Comparison of ENCODE assay signal across 1 cellular context in genomic region chr3:160331127-160331937, GRCh38.
TF ChIP-seq lines count a peak whose summit lies in the region.

No MANE protein-coding gene starts in this region.

TF ChIP-seq in K562, 482 proteins besides CTCF, POLR2A, EP300 and RAD21 (continued from another document):
- TF ChIP-seq ZNF395 (CRISPR knock-in tag; IDR thresholded peaks at IDR 0.05): peak; percentile 72; the same call in 1 of the 2 replicates
- TF ChIP-seq TCF3 (CRISPR knock-in tag; IDR thresholded peaks at IDR 0.05): peak; percentile 49
- peak; percentile 47 for TF ChIP-seq SMAD4 (CRISPR knock-in tag; conservative IDR thresholded peaks at IDR 0.05)
- TF ChIP-seq ZNF644 (tag; IDR thresholded peaks at IDR 0.05; ENCODE audit: low read depth): peak; percentile 86
- peak; percentile 90 for TF ChIP-seq JUND (IDR thresholded peaks at IDR 0.05; ENCODE audit: borderline replicate concordance, low read depth, low read length)
- TF ChIP-seq JUND (tag; IDR thresholded peaks at IDR 0.05; ENCODE audit: borderline replicate concordance, low read depth, low read length): peak; percentile 73; the same call in 1 of the 3 replicates
- peak; percentile 61; the same call in 1 of the 2 replicates for TF ChIP-seq CTBP1 (IDR thresholded peaks at IDR 0.05; ENCODE audit: borderline replicate concordance)
- 0 out of 2 replicates have a peak, but pooled peaks have one; percentile 8 for TF ChIP-seq RBFOX2 (IDR thresholded peaks at IDR 0.05; ENCODE audit: low read depth, low read length)
- peak; percentile 47 to 79; a peak in 3 of 4 replicates for TF ChIP-seq TRIM24 (IDR thresholded peaks at IDR 0.05)
- 0 out of 2 replicates have a peak, but pooled peaks have one; percentile 63 for TF ChIP-seq GTF2A2 (tag; IDR thresholded peaks at IDR 0.05)
- TF ChIP-seq CEBPG (CRISPR knock-in tag; IDR thresholded peaks at IDR 0.05): peak; percentile 83
- TF ChIP-seq CEBPG (tag; conservative IDR thresholded peaks at IDR 0.05 in 1 of 2, IDR thresholded peaks at IDR 0.05 in 1 of 2): peak; percentile 94 to 98
- peak in 1 of 2 experiments; percentile 72; a peak in 2 of 4 replicates for TF ChIP-seq FOXA3 (CRISPR knock-in tag; conservative IDR thresholded peaks at IDR 0.05 in 1 of 2, IDR thresholded peaks at IDR 0.05 in 1 of 2)
- TF ChIP-seq SUPT5H (IDR thresholded peaks at IDR 0.05): no peak
- TF ChIP-seq NBN (IDR thresholded peaks at IDR 0.05; ENCODE audit: low read depth): peak; percentile 4; the same call in 1 of the 2 replicates
- TF ChIP-seq SMARCE1 (IDR thresholded peaks at IDR 0.05): peak; percentile 78; the same call in 1 of the 2 replicates
- TF ChIP-seq ZNF12 (CRISPR knock-in tag; IDR thresholded peaks at IDR 0.05): no peak
- TF ChIP-seq POLR2H (tag; IDR thresholded peaks at IDR 0.05; ENCODE audit: low read depth): peak; percentile 66
- 0 out of 2 replicates have a peak, but pooled peaks have one; percentile 14 for TF ChIP-seq ZEB2 (IDR thresholded peaks at IDR 0.05)
- peak; percentile 72 for TF ChIP-seq DDX20 (tag; IDR thresholded peaks at IDR 0.05; ENCODE audit: low read depth)
- TF ChIP-seq ATF7 (IDR thresholded peaks at IDR 0.05): peak; percentile 78
- peak; percentile 16; the same call in 1 of the 2 replicates for TF ChIP-seq TAF7 (tag; IDR thresholded peaks at IDR 0.05)
- peak; percentile 97 for TF ChIP-seq SOX6 (IDR thresholded peaks at IDR 0.05)
- TF ChIP-seq ZKSCAN8 (CRISPR knock-in tag; IDR thresholded peaks at IDR 0.05): 0 out of 2 replicates have a peak, but pooled peaks have one; percentile 13
- peak; percentile 91 for TF ChIP-seq ATF4 (CRISPR knock-in tag; IDR thresholded peaks at IDR 0.05)
- TF ChIP-seq NFE2 (IDR thresholded peaks at IDR 0.05; ENCODE audit: low read depth): no peak
- TF ChIP-seq PBX2 (CRISPR knock-in tag; IDR thresholded peaks at IDR 0.05; ENCODE audit: low read depth): no peak
- peak; percentile 86 for TF ChIP-seq PBX2 (tag; conservative IDR thresholded peaks at IDR 0.05; ENCODE audit: low read depth)
- TF ChIP-seq SMAD3 (CRISPR knock-in tag; conservative IDR thresholded peaks at IDR 0.05): 0 out of 2 replicates have a peak, but pooled peaks have one; percentile 2
- TF ChIP-seq ZNF584 (CRISPR knock-in tag; IDR thresholded peaks at IDR 0.05; ENCODE audit: low read depth): peak; percentile 53
- TF ChIP-seq DMBX1 (CRISPR knock-in tag; IDR thresholded peaks at IDR 0.05; ENCODE audit: borderline replicate concordance): peak; percentile 78; the same call in 1 of the 2 replicates
- peak; percentile 17; the same call in 1 of the 2 replicates for TF ChIP-seq CXXC5 (CRISPR knock-in tag; IDR thresholded peaks at IDR 0.05)
- TF ChIP-seq, protein P1, sequence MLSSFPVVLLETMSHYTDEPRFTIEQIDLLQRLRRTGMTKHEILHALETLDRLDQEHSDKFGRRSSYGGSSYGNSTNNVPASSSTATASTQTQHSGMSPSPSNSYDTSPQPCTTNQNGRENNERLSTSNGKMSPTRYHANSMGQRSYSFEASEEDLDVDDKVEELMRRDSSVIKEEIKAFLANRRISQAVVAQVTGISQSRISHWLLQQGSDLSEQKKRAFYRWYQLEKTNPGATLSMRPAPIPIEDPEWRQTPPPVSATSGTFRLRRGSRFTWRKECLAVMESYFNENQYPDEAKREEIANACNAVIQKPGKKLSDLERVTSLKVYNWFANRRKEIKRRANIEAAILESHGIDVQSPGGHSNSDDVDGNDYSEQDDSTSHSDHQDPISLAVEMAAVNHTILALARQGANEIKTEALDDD (IDR thresholded peaks at IDR 0.05): peak; percentile 96
- TF ChIP-seq, protein P2, sequence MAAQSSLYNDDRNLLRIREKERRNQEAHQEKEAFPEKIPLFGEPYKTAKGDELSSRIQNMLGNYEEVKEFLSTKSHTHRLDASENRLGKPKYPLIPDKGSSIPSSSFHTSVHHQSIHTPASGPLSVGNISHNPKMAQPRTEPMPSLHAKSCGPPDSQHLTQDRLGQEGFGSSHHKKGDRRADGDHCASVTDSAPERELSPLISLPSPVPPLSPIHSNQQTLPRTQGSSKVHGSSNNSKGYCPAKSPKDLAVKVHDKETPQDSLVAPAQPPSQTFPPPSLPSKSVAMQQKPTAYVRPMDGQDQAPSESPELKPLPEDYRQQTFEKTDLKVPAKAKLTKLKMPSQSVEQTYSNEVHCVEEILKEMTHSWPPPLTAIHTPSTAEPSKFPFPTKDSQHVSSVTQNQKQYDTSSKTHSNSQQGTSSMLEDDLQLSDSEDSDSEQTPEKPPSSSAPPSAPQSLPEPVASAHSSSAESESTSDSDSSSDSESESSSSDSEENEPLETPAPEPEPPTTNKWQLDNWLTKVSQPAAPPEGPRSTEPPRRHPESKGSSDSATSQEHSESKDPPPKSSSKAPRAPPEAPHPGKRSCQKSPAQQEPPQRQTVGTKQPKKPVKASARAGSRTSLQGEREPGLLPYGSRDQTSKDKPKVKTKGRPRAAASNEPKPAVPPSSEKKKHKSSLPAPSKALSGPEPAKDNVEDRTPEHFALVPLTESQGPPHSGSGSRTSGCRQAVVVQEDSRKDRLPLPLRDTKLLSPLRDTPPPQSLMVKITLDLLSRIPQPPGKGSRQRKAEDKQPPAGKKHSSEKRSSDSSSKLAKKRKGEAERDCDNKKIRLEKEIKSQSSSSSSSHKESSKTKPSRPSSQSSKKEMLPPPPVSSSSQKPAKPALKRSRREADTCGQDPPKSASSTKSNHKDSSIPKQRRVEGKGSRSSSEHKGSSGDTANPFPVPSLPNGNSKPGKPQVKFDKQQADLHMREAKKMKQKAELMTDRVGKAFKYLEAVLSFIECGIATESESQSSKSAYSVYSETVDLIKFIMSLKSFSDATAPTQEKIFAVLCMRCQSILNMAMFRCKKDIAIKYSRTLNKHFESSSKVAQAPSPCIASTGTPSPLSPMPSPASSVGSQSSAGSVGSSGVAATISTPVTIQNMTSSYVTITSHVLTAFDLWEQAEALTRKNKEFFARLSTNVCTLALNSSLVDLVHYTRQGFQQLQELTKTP (IDR thresholded peaks at IDR 0.05; ENCODE audit: low read depth in 1 of 2, partially characterized antibody in 2 of 2): peak in 1 of 2 experiments; percentile 61
- TF ChIP-seq SMARCA4 (IDR thresholded peaks at IDR 0.05): peak; percentile 83; the same call in 1 of the 2 replicates
- peak; percentile 74 for TF ChIP-seq CEBPB (tag; IDR thresholded peaks at IDR 0.05)
- TF ChIP-seq, protein P3, sequence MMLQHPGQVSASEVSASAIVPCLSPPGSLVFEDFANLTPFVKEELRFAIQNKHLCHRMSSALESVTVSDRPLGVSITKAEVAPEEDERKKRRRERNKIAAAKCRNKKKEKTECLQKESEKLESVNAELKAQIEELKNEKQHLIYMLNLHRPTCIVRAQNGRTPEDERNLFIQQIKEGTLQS (IDR thresholded peaks at IDR 0.05): peak; percentile 94
- TF ChIP-seq, protein P3 (CRISPR knock-in tag; conservative IDR thresholded peaks at IDR 0.05): no peak
- 0 out of 2 replicates have a peak, but pooled peaks have one; percentile 15 for TF ChIP-seq ZNF197 (CRISPR knock-in tag; IDR thresholded peaks at IDR 0.05; ENCODE audit: low read depth)
- TF ChIP-seq, protein P4, sequence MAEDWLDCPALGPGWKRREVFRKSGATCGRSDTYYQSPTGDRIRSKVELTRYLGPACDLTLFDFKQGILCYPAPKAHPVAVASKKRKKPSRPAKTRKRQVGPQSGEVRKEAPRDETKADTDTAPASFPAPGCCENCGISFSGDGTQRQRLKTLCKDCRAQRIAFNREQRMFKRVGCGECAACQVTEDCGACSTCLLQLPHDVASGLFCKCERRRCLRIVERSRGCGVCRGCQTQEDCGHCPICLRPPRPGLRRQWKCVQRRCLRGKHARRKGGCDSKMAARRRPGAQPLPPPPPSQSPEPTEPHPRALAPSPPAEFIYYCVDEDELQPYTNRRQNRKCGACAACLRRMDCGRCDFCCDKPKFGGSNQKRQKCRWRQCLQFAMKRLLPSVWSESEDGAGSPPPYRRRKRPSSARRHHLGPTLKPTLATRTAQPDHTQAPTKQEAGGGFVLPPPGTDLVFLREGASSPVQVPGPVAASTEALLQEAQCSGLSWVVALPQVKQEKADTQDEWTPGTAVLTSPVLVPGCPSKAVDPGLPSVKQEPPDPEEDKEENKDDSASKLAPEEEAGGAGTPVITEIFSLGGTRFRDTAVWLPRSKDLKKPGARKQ (CRISPR knock-in tag; IDR thresholded peaks at IDR 0.05): no peak
- TF ChIP-seq DPF2 (IDR thresholded peaks at IDR 0.05): peak; percentile 64; the same call in 1 of the 2 replicates
- TF ChIP-seq BRD4 (IDR thresholded peaks at IDR 0.05): 0 out of 2 replicates have a peak, but pooled peaks have one; percentile 29
- TF ChIP-seq MEIS2 (IDR thresholded peaks at IDR 0.05; ENCODE audit: partially characterized antibody): peak; percentile 94
- no peak for TF ChIP-seq CBX3 (IDR thresholded peaks at IDR 0.05; ENCODE audit: borderline replicate concordance in 1 of 2, low read length in 2 of 2)
- TF ChIP-seq, protein P5, sequence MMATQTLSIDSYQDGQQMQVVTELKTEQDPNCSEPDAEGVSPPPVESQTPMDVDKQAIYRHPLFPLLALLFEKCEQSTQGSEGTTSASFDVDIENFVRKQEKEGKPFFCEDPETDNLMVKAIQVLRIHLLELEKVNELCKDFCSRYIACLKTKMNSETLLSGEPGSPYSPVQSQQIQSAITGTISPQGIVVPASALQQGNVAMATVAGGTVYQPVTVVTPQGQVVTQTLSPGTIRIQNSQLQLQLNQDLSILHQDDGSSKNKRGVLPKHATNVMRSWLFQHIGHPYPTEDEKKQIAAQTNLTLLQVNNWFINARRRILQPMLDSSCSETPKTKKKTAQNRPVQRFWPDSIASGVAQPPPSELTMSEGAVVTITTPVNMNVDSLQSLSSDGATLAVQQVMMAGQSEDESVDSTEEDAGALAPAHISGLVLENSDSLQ (IDR thresholded peaks at IDR 0.05): peak; percentile 84
- TF ChIP-seq TAL1 (IDR thresholded peaks at IDR 0.05): 0 out of 2 replicates have a peak, but pooled peaks have one; percentile 8
TF ChIP-seq in K562: peak in this region for 52.
